ENCODE assay signal across 1 cellular context in the genomic region with DNA sequence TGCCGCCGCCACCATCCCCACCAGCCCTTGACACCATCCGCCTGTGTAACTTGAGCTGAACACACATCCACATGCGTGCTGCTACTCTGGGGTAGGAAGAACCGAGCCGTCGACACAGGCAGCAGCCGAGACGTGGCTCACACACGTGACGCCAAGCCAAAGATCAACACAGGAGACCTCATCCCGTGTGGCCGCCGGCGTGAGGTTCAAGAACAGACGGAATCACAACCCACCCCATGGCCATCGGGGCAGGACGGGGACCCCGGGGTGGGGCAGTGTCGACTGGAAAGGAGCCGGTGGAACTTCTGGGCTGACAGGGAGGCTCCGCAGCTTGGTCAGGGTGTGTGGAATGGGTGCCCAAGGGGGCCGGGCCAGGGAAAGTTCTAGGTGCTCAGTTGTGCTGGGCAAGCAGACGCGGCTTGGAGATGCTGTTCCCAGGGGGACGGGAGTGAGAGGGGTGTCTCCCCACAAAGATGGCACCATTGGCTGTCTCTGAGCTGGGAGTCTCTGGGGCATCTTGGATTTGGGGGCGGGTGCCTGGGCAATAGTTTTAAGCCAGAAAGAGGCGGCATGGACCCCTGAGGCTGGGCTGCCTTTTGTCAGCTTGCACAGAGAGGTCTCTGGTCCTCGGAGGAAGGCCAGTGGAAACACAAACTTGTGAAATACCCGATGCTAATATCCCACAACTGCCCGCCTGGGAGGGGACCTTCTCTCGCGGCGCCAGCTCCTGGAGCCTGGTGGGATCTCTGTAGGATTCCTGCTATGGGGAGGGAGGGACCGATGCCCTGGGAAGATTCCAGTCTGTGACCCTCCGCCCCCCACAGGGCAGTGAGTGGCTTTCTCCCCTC.
A peak's percentile ranks its signal among the peaks of the same experiment; 100 is the strongest.
TF ChIP-seq lines count a peak whose summit lies in the region.

No MANE protein-coding gene starts in this region.

TF ChIP-seq in HepG2, 621 proteins besides CTCF, POLR2A, EP300 and RAD21:
- TF ChIP-seq ZNF768 (CRISPR knock-in tag; IDR thresholded peaks at IDR 0.05): peak; percentile 73
- TF ChIP-seq HES4 (CRISPR knock-in tag; IDR thresholded peaks at IDR 0.05; ENCODE audit: borderline replicate concordance): no peak
